8 cellular contexts compared by ENCODE assay signal in the genomic region with DNA sequence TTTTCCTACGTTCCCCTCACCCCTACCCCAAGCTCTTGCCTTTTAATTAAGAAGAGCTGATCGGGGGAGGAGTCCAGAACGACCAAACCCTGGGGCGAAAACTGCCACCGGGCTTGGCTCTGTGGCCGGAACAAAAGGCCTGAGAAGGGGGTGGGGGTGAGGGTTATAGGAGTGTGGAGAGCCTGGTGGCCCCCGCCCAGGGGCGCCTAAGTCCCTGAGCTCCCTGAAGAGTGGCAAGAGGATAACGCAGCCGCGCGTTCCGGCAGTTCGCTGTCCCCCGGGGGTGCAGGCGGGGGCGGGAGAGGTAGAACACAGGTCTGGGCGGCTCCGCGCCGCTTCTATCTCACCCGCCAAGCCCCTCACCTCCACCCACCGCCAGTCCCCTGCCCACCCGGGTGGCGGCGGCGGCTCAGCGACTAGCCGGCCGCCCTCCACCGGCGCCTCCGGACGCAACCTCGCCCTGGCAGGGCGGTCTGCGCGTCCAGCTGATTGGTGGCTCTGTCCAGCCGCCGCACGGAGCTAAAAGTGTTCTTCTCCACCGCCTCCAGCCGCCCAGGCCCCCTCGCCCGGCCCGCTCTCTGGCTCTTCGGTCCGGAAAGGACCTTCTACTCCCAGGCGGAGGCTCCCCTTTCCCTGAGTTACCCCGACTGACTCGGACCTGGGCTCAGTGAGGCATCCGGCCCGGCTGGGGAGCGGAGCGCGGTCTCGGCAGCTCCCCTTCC. TPM values are rescaled to one million over a fixed set of nuclear protein-coding genes. Genes with fewer than 3 reads are reported as not detected.
DNase-seq lines count a peak whose midpoint lies in the region; ATAC-seq and TF ChIP-seq lines count a peak whose summit lies in the region.

No MANE protein-coding gene starts in this region.

- no peak overlapping the region for H2BK12ac ChIP-seq in neuronal stem cell (ENCODE audit: low read length)

- TF ChIP-seq EP300 in esophagus muscularis mucosa (IDR thresholded peaks at IDR 0.05) = no peak

- intact Hi-C loops in esophagus muscularis mucosa (cut with DNase I) = no loop called here

- H3K4me1 ChIP-seq in esophagus muscularis mucosa = peaks cover 25 to 45% (median 39%) of the 10 kb centered on the region in 4 donors
- peaks cover 3 to 7% of the 10 kb centered on the region in 2 donors for H3K4me1 ChIP-seq in neuronal stem cell (ENCODE audit: control insufficient read depth in 2 of 2, insufficient read depth in 1 of 2, low read depth in 1 of 2, low read length in 2 of 2)

- H2AFZ ChIP-seq in neuronal stem cell (ENCODE audit: low read length) = peak overlapping the region; percentile 93

- H3K9me3 ChIP-seq in esophagus muscularis mucosa (no peaks in the 10 kb centered on the region), neuronal stem cell (replicated peaks in 1 of 2; ENCODE audit: control insufficient read depth in 2 of 2, insufficient read depth in 1 of 2, low read depth in 1 of 2, low read length in 2 of 2) (no peaks in the 10 kb centered on the region)

- TF ChIP-seq CTCF in esophagus muscularis mucosa (IDR thresholded peaks at IDR 0.05) = no peak

- H3K14ac ChIP-seq in neuronal stem cell (ENCODE audit: low read length) = peak overlapping the region; percentile 65

- no peaks in the 10 kb centered on the region for H3K79me1 ChIP-seq in neuronal stem cell (ENCODE audit: low read depth, low read length)

- no peak overlapping the region for H2BK5ac ChIP-seq in neuronal stem cell (ENCODE audit: low read length)

- H2BK15ac ChIP-seq in neuronal stem cell (ENCODE audit: low read length) = no peak overlapping the region

- H3K4me3 ChIP-seq in esophagus muscularis mucosa = peak overlapping the region; percentile 42 to 60 (median 51)
- peak overlapping the region; percentile 59 to 78 for H3K4me3 ChIP-seq in neuronal stem cell (ENCODE audit: low read length in 2 of 2)

- no peak overlapping the region for H3K27ac ChIP-seq in esophagus muscularis mucosa (replicated peaks in 1 of 4)
- H3K27ac ChIP-seq in neuronal stem cell (replicated peaks; ENCODE audit: low read length) = peak overlapping the region; percentile 88

- peak overlapping the region; percentile 96 for H3K4me2 ChIP-seq in neuronal stem cell (ENCODE audit: insufficient read depth, low read length, poor library complexity, severe bottlenecking)

- no peak overlapping the region for H4K8ac ChIP-seq in neuronal stem cell (ENCODE audit: low read depth, low read length)

- H3K18ac ChIP-seq in neuronal stem cell (ENCODE audit: low read length) = peak overlapping the region; percentile 88

- H3K4ac ChIP-seq in neuronal stem cell (ENCODE audit: low read length) = no peak overlapping the region

- H3K9ac ChIP-seq in neuronal stem cell (ENCODE audit: low read depth, low read length, poor library complexity) = peak overlapping the region; percentile 32

- H3K36me3 ChIP-seq in esophagus muscularis mucosa (no peaks in the 10 kb centered on the region), neuronal stem cell (replicated peaks in 1 of 2; ENCODE audit: control insufficient read depth in 2 of 2, insufficient read depth in 2 of 2, low read length in 2 of 2) (no peaks in the 10 kb centered on the region)

- H3K23ac ChIP-seq in neuronal stem cell (ENCODE audit: low read depth, low read length, poor library complexity) = peak overlapping the region; percentile 6

- no peak for ATAC-seq in HG03342 (IDR thresholded peaks at IDR 0.05; ENCODE audit: unreplicated experiment)

- H3K27me3 ChIP-seq in esophagus muscularis mucosa (peaks cover 0 to 96% (median 43%) of the 10 kb centered on the region in 4 donors), neuronal stem cell (ENCODE audit: control insufficient read depth in 3 of 3, insufficient read depth in 3 of 3, low read depth in 1 of 3, low read length in 3 of 3) (peaks cover 12 to 52% (median 34%) of the 10 kb centered on the region in 3 experiments)

- no peak for TF ChIP-seq POLR2A in esophagus muscularis mucosa (IDR thresholded peaks at IDR 0.05; ENCODE audit: low read depth)

- H2AK5ac ChIP-seq in neuronal stem cell (ENCODE audit: low read depth, low read length) = no peak overlapping the region

- WGBS in esophagus muscularis mucosa = 1% methylated on average over 22 of the region's 57 CpGs
- no CpG with 5 or more reads among the region's 57 CpGs for WGBS in neuronal stem cell (ENCODE audit: extremely low coverage in 2 of 2, insufficient read length in 2 of 2, insufficient replicate concordance in 1 of 2), 2 donors

- H4K91ac ChIP-seq in neuronal stem cell (ENCODE audit: low read depth, low read length, poor library complexity) = no peak overlapping the region

- H2BK120ac ChIP-seq in neuronal stem cell (ENCODE audit: low read depth, low read length) = peak overlapping the region; percentile 18

- peak; percentile 79 for DNase-seq in DMS53 (lab: John Stamatoyannopoulos, UW)
- DNase-seq in NCI-H82 (lab: John Stamatoyannopoulos, UW) = peak; percentile 83
- no peak for DNase-seq in esophagus muscularis mucosa (ENCODE audit: extremely low spot score)
- DNase-seq in neuronal stem cell (ENCODE audit: low spot score) = peak; percentile 70
- DNase-seq in NCI-H1436 treated with DMSO at 0.1 percent for 48 hours (lab: John Stamatoyannopoulos, UW) = no peak
- DNase-seq in GOT3 (lab: John Stamatoyannopoulos, UW) = no peak
- no peak for DNase-seq in UCSD-AML1 (lab: John Stamatoyannopoulos, UW; ENCODE audit: unreplicated experiment)

RNA-seq across cellular contexts. Expression of gene BDNF, which starts 18.8 kb away (rescaled TPM):
- total RNA-seq in esophagus muscularis mucosa = under 1 TPM in 3 of 4 donors, not detected in 1; 0.17 to 0.23 (median 0.19) TPM
- 1.4 TPM for polyA plus RNA-seq in neuronal stem cell (2013, experiment 1 of 2)
- polyA plus RNA-seq in neuronal stem cell (2013, experiment 2 of 2) = 1.3 TPM

Comparison
In these comparisons a context has a peak if more than half of its experiments do, and no peak if none do; other contexts are left out.
1. DNase-seq: peak in DMS53 (single experiment), NCI-H82 (single experiment) and neuronal stem cell (single experiment); none in esophagus muscularis mucosa (single experiment), NCI-H1436 treated with DMSO at 0.1 percent for 48 hours (single experiment), GOT3 (single experiment) and UCSD-AML1 (single experiment).